Comparison of ENCODE assay signal across 18 cellular contexts in the genomic region with DNA sequence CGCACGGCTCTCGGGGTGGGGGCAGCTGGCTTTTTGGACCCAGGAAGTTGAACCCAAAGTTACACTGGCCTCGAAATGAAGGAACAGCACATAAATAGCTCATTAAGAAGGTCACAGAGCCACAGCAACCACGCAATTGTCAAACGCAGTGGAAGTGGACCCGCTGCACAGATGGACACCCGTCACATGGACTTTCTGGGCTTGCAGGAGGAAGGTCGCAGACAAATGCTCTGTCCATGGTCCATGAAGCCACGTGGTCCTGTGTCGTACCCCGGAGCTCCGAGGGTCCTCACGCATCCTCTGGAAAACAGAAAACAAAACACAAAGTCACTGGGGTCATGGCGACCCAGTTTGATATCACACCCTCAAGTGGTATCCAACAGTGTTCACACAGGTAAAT.
"Had no signal": no experiment of that assay in that cellular context is flagged by ENCODE, and none has a peak within 500 bp of the region (broad histone marks: within the 10 kb centered on the region; RNA-seq: fewer than 3 reads in every experiment).

No MANE protein-coding gene starts in this region.

- H3K27me3 ChIP-seq: SJSA1 had no signal

- DNase-seq: KBM-7, MV-4-11, NCI-H1048, NCI-H1105, NCI-H1436 treated with DMSO at 0.1 percent for 48 hours, NCI-H1694, NCI-H187 treated with DMSO at 0.1 percent for 48 hours, NCI-H2029 treated with DMSO at 0.1 percent for 48 hours, NCI-H2227 treated with DMSO at 0.1 percent for 48 hours, NCI-H510A, NCI-H524 treated with DMSO at 0.1 percent for 48 hours, NCI-H774, Right ventricle myocardium superior, RPMI8226, SIG-M5 had no signal

- H3K4me3 ChIP-seq: SJSA1, SK-N-MC had no signal

- H3K27ac ChIP-seq: HL-60, SJSA1, SK-N-MC had no signal

- H3K4me1 ChIP-seq: SJSA1 had no signal

- H3K36me3 ChIP-seq: SJSA1 had no signal
